In genomic region chr1:6269997-6270401, GRCh38 we compare ENCODE assay signal across 19 cellular contexts. TPM values are rescaled to one million over a fixed set of nuclear protein-coding genes. Genes with fewer than 3 reads are reported as not detected.
DNase-seq lines count a peak whose midpoint lies in the region; ATAC-seq and TF ChIP-seq lines count a peak whose summit lies in the region.
"Had no signal": no experiment of that assay in that cellular context is flagged by ENCODE, and none has a peak within 500 bp of the region (broad histone marks: within the 10 kb centered on the region; RNA-seq: fewer than 3 reads in every experiment).

No MANE protein-coding gene starts in this region.

- no peak for TF ChIP-seq CTCF in ovary (IDR thresholded peaks at IDR 0.05)

- peak overlapping the region in 10 of 11 experiments; percentile 5 to 97 (median 28); a peak in 14 of 22 replicates for H3K4me2 ChIP-seq in BLaER1 treated with 17β-estradiol and CSF1 and Interleukin-3, amounts not matched to agents 10 nM and 100 nM

- H3K27me3 ChIP-seq in BLaER1 treated with 17β-estradiol and CSF1 and Interleukin-3, amounts not matched to agents 10 nM and 100 nM = no peaks in the 10 kb centered on the region
- H3K27me3 ChIP-seq in ovary = no peaks in the 10 kb centered on the region
- H3K27me3 ChIP-seq: SJSA1 had no signal

- peak overlapping the region in 2 of 11 experiments; percentile 13 to 28; a peak in 2 of 22 replicates for H3K9ac ChIP-seq in BLaER1 treated with 17β-estradiol and CSF1 and Interleukin-3, amounts not matched to agents 10 nM and 100 nM

- no peak for ATAC-seq in HG02981 (IDR thresholded peaks at IDR 0.05; ENCODE audit: unreplicated experiment)

- no peak for TF ChIP-seq EP300 in ovary (IDR thresholded peaks at IDR 0.05)

- DNase-seq in NCI-H146 (lab: John Stamatoyannopoulos, UW) = peak; percentile 75
- peak; percentile 87 for DNase-seq in NCI-H748 (lab: John Stamatoyannopoulos, UW; ENCODE audit: unreplicated experiment)
- DNase-seq in left kidney (ENCODE audit: low read depth, low spot score) = peak; percentile 70
- DNase-seq in kidney tubule cell (ENCODE audit: low spot score) = no peak
- DNase-seq in Kasumi-1 (lab: John Stamatoyannopoulos, UW) = no peak
- no peak for DNase-seq in ovary
- DNase-seq: activated gamma-delta T cell; NK-92 treated with Interleukin-12 subunit alpha and Interleukin-12 subunit beta, amount 100 ng/mL, for 24 hours; stimulated activated CD4-positive, alpha-beta T cell treated with anti-CD3 and anti-CD28 coated beads, Interleukin-15, amount 100 ng/mL, for 24 hours; trophoblast cell had no signal

- H3K4me1 ChIP-seq in BLaER1 treated with 17β-estradiol and CSF1 and Interleukin-3, amounts not matched to agents 10 nM and 100 nM = peaks cover 62 to 81% (median 71%) of the 10 kb centered on the region in 10 experiments
- no peaks in the 10 kb centered on the region for H3K4me1 ChIP-seq in ovary (ENCODE audit: insufficient read depth)
- H3K4me1 ChIP-seq: HAP-1 had no signal

- intact Hi-C loops in ovary (cut with DNase I) = no loop called here

- 80 to 88% (median 85%) methylated on average over 13 of the region's 13 CpGs for WGBS in ovary, 3 donors

- TF ChIP-seq POLR2A in ovary (IDR thresholded peaks at IDR 0.05) = no peak

- H4K20me1 ChIP-seq in BLaER1 treated with 17β-estradiol and CSF1 and Interleukin-3, amounts not matched to agents 10 nM and 100 nM = peaks cover 0 to 35% (median 11%) of the 10 kb centered on the region in 11 experiments; a peak in 9 of 22 replicates

- no peaks in the 10 kb centered on the region for H3K9me3 ChIP-seq in BLaER1 treated with 17β-estradiol and CSF1 and Interleukin-3, amounts not matched to agents 10 nM and 100 nM (replicated peaks in 1 of 11)
- no peaks in the 10 kb centered on the region for H3K9me3 ChIP-seq in ovary
- H3K9me3 ChIP-seq: HAP-1, SJSA1 had no signal

- H3K4me3 ChIP-seq in BLaER1 treated with 17β-estradiol and CSF1 and Interleukin-3, amounts not matched to agents 10 nM and 100 nM = no peak overlapping the region
- H3K4me3 ChIP-seq in ovary = no peak overlapping the region
- H3K4me3 ChIP-seq: HAP-1, SJSA1 had no signal

- H3K36me3 ChIP-seq in BLaER1 treated with 17β-estradiol and CSF1 and Interleukin-3, amounts not matched to agents 10 nM and 100 nM = peaks cover 0 to 29% (median 4%) of the 10 kb centered on the region in 11 experiments; a peak in 7 of 22 replicates
- H3K36me3 ChIP-seq in ovary = no peaks in the 10 kb centered on the region

- H3K27ac ChIP-seq in BLaER1 treated with 17β-estradiol and CSF1 and Interleukin-3, amounts not matched to agents 10 nM and 100 nM = 0 out of 22 replicates have a peak overlapping the region, but pooled peaks of 1 of the 11 experiments have one; percentile 5
- H3K27ac ChIP-seq in ovary = no peak overlapping the region
- H3K27ac ChIP-seq: SJSA1 had no signal

RNA-seq across cellular contexts. Expression of gene GPR153, which starts 9.1 kb away (rescaled TPM):
- total RNA-seq in ovary = 10 to 100 TPM in 5 of 7 donors, 1 to 10 TPM in 2; 6.0 to 42.0 (median 17.8) TPM
- polyA plus RNA-seq in ovary = 10 to 100 TPM in 1 of 2 donors, 1 to 10 TPM in 1; 4.2 to 11.0 TPM

RNA-seq across cellular contexts. Expression of gene HES3, which starts 26.0 kb away (rescaled TPM):
- total RNA-seq in ovary = not detected
- not detected for polyA plus RNA-seq in ovary
- total RNA-seq: activated CD8-positive, alpha-beta memory T cell treated with anti-CD3 and anti-CD28 coated beads for 36 hours; astrocyte; dermis microvascular lymphatic vessel endothelial cell; LHCN-M2; mesenteric fat pad; SJSA1 had no signal

RNA-seq across cellular contexts. Expression of gene ICMT, which starts 34.2 kb away (rescaled TPM):
- total RNA-seq in ovary = 10 to 100 TPM; 13.2 to 39.3 (median 29.9) TPM
- 10 to 100 TPM; 14.8 to 57.9 TPM for polyA plus RNA-seq in ovary

Comparison
In these comparisons a context has a peak if more than half of its experiments do, and no peak if none do; other contexts are left out.
1. DNase-seq: peak in NCI-H146 (single experiment), NCI-H748 (single experiment) and left kidney (single experiment); none in kidney tubule cell (single experiment), Kasumi-1 (0 of 2) and ovary (0 of 5).